In genomic region chr6:82704048-82704447, GRCh38 we compare ENCODE assay signal across 27 cellular contexts.
DNase-seq lines count a peak whose midpoint lies in the region; ATAC-seq and TF ChIP-seq lines count a peak whose summit lies in the region.
"Had no signal": no experiment of that assay in that cellular context is flagged by ENCODE, and none has a peak within 500 bp of the region (broad histone marks: within the 10 kb centered on the region; RNA-seq: fewer than 3 reads in every experiment).

No MANE protein-coding gene starts in this region.

- H3K79me2 ChIP-seq in HCT116 (ENCODE audit: insufficient read depth, low read length): no peaks in the 10 kb centered on the region
- H3K79me2 ChIP-seq: hepatocyte had no signal

- H3K9ac ChIP-seq in HCT116 (ENCODE audit: low read length): no peak overlapping the region

- no peaks in the 10 kb centered on the region for H3K27me3 ChIP-seq in HCT116 (ENCODE audit: insufficient read depth, low read length)
- H3K27me3 ChIP-seq: body of pancreas, dorsolateral prefrontal cortex, esophagus squamous epithelium, hepatocyte had no signal

- TF ChIP-seq CTCF in HCT116 (IDR thresholded peaks at IDR 0.05 in 2 of 3, conservative IDR thresholded peaks at IDR 0.05 in 1 of 3; ENCODE audit: borderline replicate concordance in 1 of 3, insufficient read depth in 1 of 3, low read depth in 2 of 3, low read length in 2 of 3): no peak
- TF ChIP-seq CTCF in fibroblast of mammary gland (conservative IDR thresholded peaks at IDR 0.05; ENCODE audit: control insufficient read depth, insufficient read depth, low read depth, low read length): no peak

- intact Hi-C loops in HCT116 (cut with micrococcal nuclease): no loop called here

- no peak for TF ChIP-seq RAD21 in HCT116 (IDR thresholded peaks at IDR 0.05; ENCODE audit: low read depth)

- peaks cover 7 to 10% of the 10 kb centered on the region in 2 experiments; a peak in 3 of 4 replicates for H3K4me1 ChIP-seq in HCT116 (ENCODE audit: control insufficient read depth in 1 of 2, insufficient read depth in 2 of 2, low read length in 2 of 2)
- H3K4me1 ChIP-seq: body of pancreas, esophagus squamous epithelium had no signal

- CTCF ChIA-PET in HCT116 (lab: Charles Lee): interaction anchor here (3.0 kb wide), 1 partner anchor 9 kb away, joined by 6 read pairs; no protein-coding TSS in a partner anchor

- RAD21 ChIA-PET in HCT116 (lab: Charles Lee; ENCODE audit: low non-redundant PET in 1 of 2, low total read pairs in 2 of 2, uncharacterized antibody in 2 of 2, unreplicated experiment in 2 of 2): no interaction called here

- POLR2A ChIA-PET in HCT116 (lab: Charles Lee): no interaction called here

- no peak for ATAC-seq in HCT116
- ATAC-seq in SK-N-SH treated with all-trans-retinoic acid at 6 μM for 48 hours: peak; percentile 25; the same call in 1 of the 3 replicates
- ATAC-seq in GM21367 (IDR thresholded peaks at IDR 0.05; ENCODE audit: unreplicated experiment): no peak
- ATAC-seq in HG03432 (IDR thresholded peaks at IDR 0.05; ENCODE audit: unreplicated experiment): no peak
- ATAC-seq: activated naive CD8-positive, alpha-beta T cell treated with anti-CD3 and anti-CD28 coated beads, Interleukin-2, amount 50 U/mL, for 24 hours; body of pancreas; left cardiac atrium; natural killer cell treated with Interleukin-12 subunit alpha and Interleukin-12 subunit beta and Interleukin-15 and Interleukin-18, amount 100 ng/mL, for 72 hours; stimulated activated memory B cell treated with anti-CD40 and anti-IgM and Interleukin-4, amounts not matched to agents 10 μg/mL and 1 μg/mL and 100 μg/mL, for 72 hours had no signal

- TF ChIP-seq POLR2A in HCT116 (IDR thresholded peaks at IDR 0.05; ENCODE audit: borderline replicate concordance, extremely low read depth, insufficient read depth, insufficient read length): no peak

- no peaks in the 10 kb centered on the region for H4K20me1 ChIP-seq in HCT116 (ENCODE audit: insufficient read depth)

- no peak overlapping the region for H3K4me3 ChIP-seq in HCT116 (replicated peaks in 1 of 2; ENCODE audit: low read depth in 1 of 2, low read length in 2 of 2)
- H3K4me3 ChIP-seq in fibroblast of mammary gland (ENCODE audit: control insufficient read depth, low read depth, low read length): no peak overlapping the region
- H3K4me3 ChIP-seq: body of pancreas, dorsolateral prefrontal cortex, esophagus squamous epithelium, hepatocyte, SK-N-MC had no signal

- no peak overlapping the region for H2AFZ ChIP-seq in HCT116 (ENCODE audit: low read depth, low read length, poor library complexity, severe bottlenecking)
- H2AFZ ChIP-seq: hepatocyte had no signal

- no peak overlapping the region for H3K27ac ChIP-seq in HCT116 (ENCODE audit: low read depth, low read length)
- H3K27ac ChIP-seq: body of pancreas, dorsolateral prefrontal cortex, esophagus squamous epithelium, hepatocyte, HL-60, SK-N-MC had no signal

- no peaks in the 10 kb centered on the region for H3K9me2 ChIP-seq in HCT116 (ENCODE audit: insufficient read depth)

- BruUV-seq in HCT116 (replicated peaks; lab: Mats Ljungman, UMichigan): no TSS peak

- no peaks in the 10 kb centered on the region for H3K9me3 ChIP-seq in HCT116 (ENCODE audit: control insufficient read depth in 1 of 2, insufficient read depth in 1 of 2, low read depth in 1 of 2, low read length in 2 of 2)
- H3K9me3 ChIP-seq: esophagus squamous epithelium had no signal

- H3K4me2 ChIP-seq in HCT116 (ENCODE audit: low read length): peak overlapping the region; percentile 20
- H3K4me2 ChIP-seq: hepatocyte had no signal

- no peaks in the 10 kb centered on the region for H3K36me3 ChIP-seq in HCT116 (ENCODE audit: control insufficient read depth in 1 of 2, insufficient read depth in 2 of 2, low read length in 2 of 2)
- H3K36me3 ChIP-seq: esophagus squamous epithelium had no signal

- DNase-seq in ELR (ENCODE audit: low read depth) (peak; percentile 35), HCT116 (ENCODE audit: low read depth, low spot score) (no peak), fibroblast of mammary gland (ENCODE audit: low read depth) (peak; percentile 48), NK-92 (lab: John Stamatoyannopoulos, UW; ENCODE audit: unreplicated experiment) (no peak), foreskin melanocyte (no peak)
- DNase-seq: activated CD4-positive, CD25-positive, alpha-beta regulatory T cell; activated naive CD8-positive, alpha-beta T cell treated with anti-CD3 and anti-CD28 coated beads, Interleukin-2, amount 50 U/mL, for 24 hours; activated T-cell treated with anti-CD3 and anti-CD28 coated beads, Interleukin-2, amount 50 U/mL, for 48 hours; body of pancreas; cerebellar nuclear complex; DMS153; dorsolateral prefrontal cortex; esophagus squamous epithelium; left cardiac atrium; mammary epithelial cell; NCI-H146; NCI-H510A; occipital lobe; substantia nigra had no signal

TF ChIP-seq in HCT116, 20 proteins besides CTCF, POLR2A, EP300 and RAD21 (continues in another document):
- peak; percentile 73 for TF ChIP-seq FOSL1 (IDR thresholded peaks at IDR 0.05; ENCODE audit: low read depth)
- TF ChIP-seq ELF1 (IDR thresholded peaks at IDR 0.05; ENCODE audit: borderline replicate concordance, low read depth): no peak
- TF ChIP-seq POLR2AphosphoS5 (IDR thresholded peaks at IDR 0.05; ENCODE audit: low read depth, low read length): no peak
- TF ChIP-seq ZNF274 (IDR thresholded peaks at IDR 0.05; ENCODE audit: low read depth, low read length): no peak
- TF ChIP-seq EGR1 (IDR thresholded peaks at IDR 0.05; ENCODE audit: low read depth): no peak
- TF ChIP-seq, protein P1, sequence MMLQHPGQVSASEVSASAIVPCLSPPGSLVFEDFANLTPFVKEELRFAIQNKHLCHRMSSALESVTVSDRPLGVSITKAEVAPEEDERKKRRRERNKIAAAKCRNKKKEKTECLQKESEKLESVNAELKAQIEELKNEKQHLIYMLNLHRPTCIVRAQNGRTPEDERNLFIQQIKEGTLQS (IDR thresholded peaks at IDR 0.05): no peak; the same call in 1 of the 2 replicates
- no peak for TF ChIP-seq MAX (IDR thresholded peaks at IDR 0.05)
- peak; percentile 83 for TF ChIP-seq TCF7L2 (IDR thresholded peaks at IDR 0.05; ENCODE audit: borderline replicate concordance, extremely low read depth, insufficient read depth, insufficient read length)
- no peak for TF ChIP-seq CEBPB (IDR thresholded peaks at IDR 0.05; ENCODE audit: low read depth)
- TF ChIP-seq SP1 (IDR thresholded peaks at IDR 0.05; ENCODE audit: low read depth): peak; percentile 39; the same call in 1 of the 2 replicates
- TF ChIP-seq EZH2 (IDR thresholded peaks at IDR 0.05): no peak
- TF ChIP-seq SRF (IDR thresholded peaks at IDR 0.05; ENCODE audit: low read depth): no peak

TF ChIP-seq in SK-N-SH treated with all-trans-retinoic acid at 6 μM for 48 hours, 23 proteins besides CTCF, POLR2A, EP300 and RAD21:
- TF ChIP-seq ZNF8 (CRISPR knock-in tag; IDR thresholded peaks at IDR 0.05) (no peak), ZNF70 (CRISPR knock-in tag; IDR thresholded peaks at IDR 0.05) (no peak), TCF4 (CRISPR knock-in tag; IDR thresholded peaks at IDR 0.05; ENCODE audit: borderline replicate concordance) (no peak), ESRRG (CRISPR knock-in tag; IDR thresholded peaks at IDR 0.05) (no peak), TSHZ2 (CRISPR knock-in tag; IDR thresholded peaks at IDR 0.05) (no peak)
TF ChIP-seq in SK-N-SH treated with all-trans-retinoic acid at 6 μM for 48 hours: peak in this region for 0.

Comparison
In these comparisons a context has a peak if more than half of its experiments do, and no peak if none do; other contexts are left out.
1. DNase-seq: peak in ELR (single experiment) and fibroblast of mammary gland (single experiment); none in HCT116 (single experiment), NK-92 (single experiment) and foreskin melanocyte (single experiment).